ENCODE assay signal across 8 cellular contexts in genomic region chr15:55993111-55993803, GRCh38. TPM values are rescaled to one million over a fixed set of nuclear protein-coding genes. Genes with fewer than 3 reads are reported as not detected.
DNase-seq lines count a peak whose midpoint lies in the region; ATAC-seq, FAIRE-seq and TF ChIP-seq lines count a peak whose summit lies in the region.

TSS of gene NEDD4 (minus strand) at chr15:55993612. CDS start at chr15:55993555, 57 bp downstream.

- H3K9ac ChIP-seq in fibroblast of lung (ENCODE audit: insufficient read depth, low read length) = peak within 1 kb of the TSS; percentile 85

- peak within 1 kb of the TSS in 1 of 3 donors; percentile 49 for H3K27ac Mint-ChIP-seq in IgD-negative memory B cell
- H3K27ac Mint-ChIP-seq in naive thymus-derived CD8-positive, alpha-beta T cell = peak within 1 kb of the TSS in 9 of 10 donors; percentile 60 to 93 (median 81)
- peak within 1 kb of the TSS; percentile 77 for H3K27ac Mint-ChIP-seq in stimulated activated naive B cell treated with anti-CD40 and anti-IgM and Interleukin-4, amounts not matched to agents 10 μg/mL and 1 μg/mL and 100 μg/mL, for 72 hours

- H3K4me2 ChIP-seq in fibroblast of lung (ENCODE audit: extremely low read depth, insufficient read depth, low read length) = peak within 1 kb of the TSS; percentile 86

- H3K27me3 ChIP-seq in fibroblast of lung (ENCODE audit: control insufficient read depth, insufficient read depth, low read length) = no peaks in the 10 kb centered on the region

- peaks cover 5 to 9% (median 8%) of the 10 kb centered on the region in 3 donors for H3K4me1 Mint-ChIP-seq in IgD-negative memory B cell
- H3K4me1 Mint-ChIP-seq in naive thymus-derived CD8-positive, alpha-beta T cell = peaks cover 2 to 21% (median 17%) of the 10 kb centered on the region in 4 donors
- peaks cover 0 to 8% of the 10 kb centered on the region in 2 donors for H3K4me1 Mint-ChIP-seq in stimulated activated naive B cell treated with anti-CD40 and anti-IgM and Interleukin-4, amounts not matched to agents 10 μg/mL and 1 μg/mL and 100 μg/mL, for 72 hours

- H3K79me2 ChIP-seq in fibroblast of lung (ENCODE audit: control insufficient read depth, insufficient read depth, low read length) = peaks cover 34% of the 10 kb centered on the region

- no peak for FAIRE-seq in D721Med (lab: Jason Lieb, UNC)

- H3K36me3 ChIP-seq in fibroblast of lung (ENCODE audit: control insufficient read depth, insufficient read depth, low read length) = no peaks in the 10 kb centered on the region

- H2AFZ ChIP-seq in fibroblast of lung (ENCODE audit: low read length) = peak within 1 kb of the TSS; percentile 96

- H3K4me1 ChIP-seq in fibroblast of lung (ENCODE audit: control insufficient read depth, extremely low read depth, insufficient read depth, low read length) = no peaks in the 10 kb centered on the region

- DNase-seq in D721Med (ENCODE audit: insufficient read length, low spot score) = peak; percentile 29
- peak; percentile 88 for DNase-seq in RKO (ENCODE audit: low spot score)
- peak; percentile 30 to 65 for DNase-seq in activated T-helper 1 cell treated with anti-CD3 and anti-CD28 coated beads, Interleukin-2, amount 50 U/mL, for 16 hours (ENCODE audit: low read depth in 1 of 2, low spot score in 1 of 2)
- DNase-seq in fibroblast of lung (ENCODE audit: low read depth in 2 of 2) = peak; percentile 84 to 89
- DNase-seq in naive thymus-derived CD8-positive, alpha-beta T cell = peak; percentile 43 to 80 (median 74)
- DNase-seq in stimulated activated naive B cell treated with anti-CD40 and anti-IgM and Interleukin-4, amounts not matched to agents 10 μg/mL and 1 μg/mL and 100 μg/mL, for 72 hours = peak; percentile 64

- peak; percentile 47 for TF ChIP-seq CTCF in D721Med (IDR thresholded peaks at IDR 0.05; ENCODE audit: insufficient read depth, missing control alignments)
- peak; percentile 42 for TF ChIP-seq CTCF in fibroblast of lung (conservative IDR thresholded peaks at IDR 0.05 in 1 of 2, IDR thresholded peaks at IDR 0.05 in 1 of 2; ENCODE audit: low read depth in 1 of 2, low read length in 2 of 2)

- no peaks in the 10 kb centered on the region for H3K36me3 Mint-ChIP-seq in IgD-negative memory B cell
- no peaks in the 10 kb centered on the region for H3K36me3 Mint-ChIP-seq in naive thymus-derived CD8-positive, alpha-beta T cell
- H3K36me3 Mint-ChIP-seq in stimulated activated naive B cell treated with anti-CD40 and anti-IgM and Interleukin-4, amounts not matched to agents 10 μg/mL and 1 μg/mL and 100 μg/mL, for 72 hours = no peaks in the 10 kb centered on the region

- H3K9me3 Mint-ChIP-seq in IgD-negative memory B cell = no peaks in the 10 kb centered on the region
- no peaks in the 10 kb centered on the region for H3K9me3 Mint-ChIP-seq in naive thymus-derived CD8-positive, alpha-beta T cell
- no peaks in the 10 kb centered on the region for H3K9me3 Mint-ChIP-seq in stimulated activated naive B cell treated with anti-CD40 and anti-IgM and Interleukin-4, amounts not matched to agents 10 μg/mL and 1 μg/mL and 100 μg/mL, for 72 hours

- POLR2A ChIA-PET in naive thymus-derived CD8-positive, alpha-beta T cell (lab: Charles Lee) = interaction anchor here (1.4 kb wide), 1 partner anchor 252 kb away, joined by 3 read pairs; no protein-coding TSS in a partner anchor

- H3K27me3 Mint-ChIP-seq in IgD-negative memory B cell = peaks cover 28% of the 10 kb centered on the region
- H3K27me3 Mint-ChIP-seq in naive thymus-derived CD8-positive, alpha-beta T cell = no peaks in the 10 kb centered on the region
- peaks cover 17 to 36% of the 10 kb centered on the region in 2 donors for H3K27me3 Mint-ChIP-seq in stimulated activated naive B cell treated with anti-CD40 and anti-IgM and Interleukin-4, amounts not matched to agents 10 μg/mL and 1 μg/mL and 100 μg/mL, for 72 hours

- H4K20me1 ChIP-seq in fibroblast of lung (ENCODE audit: control insufficient read depth, extremely low read depth, insufficient read depth, low read length) = no peaks in the 10 kb centered on the region

- H3K27ac ChIP-seq in fibroblast of lung (ENCODE audit: insufficient read depth, low read length) = peak within 1 kb of the TSS; percentile 83

- peak within 1 kb of the TSS; percentile 61 to 88 (median 82) for H3K4me3 ChIP-seq in fibroblast of lung (replicated peaks in 1 of 4; ENCODE audit: control extremely low read depth in 1 of 4, insufficient read depth in 1 of 4, low read depth in 3 of 4, low read length in 4 of 4)

- no peaks in the 10 kb centered on the region for H3K9me3 ChIP-seq in fibroblast of lung (ENCODE audit: control insufficient read depth, insufficient read depth, low read depth, low read length)

- H3K4me3 Mint-ChIP-seq in IgD-negative memory B cell = peak within 1 kb of the TSS; percentile 85 to 96 (median 91)
- peak within 1 kb of the TSS; percentile 82 to 94 (median 90) for H3K4me3 Mint-ChIP-seq in naive thymus-derived CD8-positive, alpha-beta T cell
- H3K4me3 Mint-ChIP-seq in stimulated activated naive B cell treated with anti-CD40 and anti-IgM and Interleukin-4, amounts not matched to agents 10 μg/mL and 1 μg/mL and 100 μg/mL, for 72 hours = peak within 1 kb of the TSS; percentile 93 to 95

- peak; percentile 90 for ATAC-seq in GM21529 (IDR thresholded peaks at IDR 0.05; ENCODE audit: unreplicated experiment)
- peak; percentile 85 to 88 for ATAC-seq in naive thymus-derived CD8-positive, alpha-beta T cell
- peak; percentile 85 to 87 for ATAC-seq in stimulated activated naive B cell treated with anti-CD40 and anti-IgM and Interleukin-4, amounts not matched to agents 10 μg/mL and 1 μg/mL and 100 μg/mL, for 72 hours (replicated peaks)

RNA-seq across cellular contexts. Expression of gene NEDD4, which starts in this region (rescaled TPM):
- 0.44 TPM for polyA plus RNA-seq in IgD-negative memory B cell
- total RNA-seq in fibroblast of lung = 29.0 and 30.9 TPM in 2 replicates
- 21.6 and 28.6 TPM in 2 replicates for polyA plus RNA-seq in fibroblast of lung
- 10.8 and 12.4 TPM in 2 replicates for polyA plus RNA-seq in fibroblast of lung (2012)
- polyA minus RNA-seq in fibroblast of lung (ENCODE audit: low replicate concordance) = 3.5 and 7.4 TPM in 2 replicates
- 1 to 10 TPM; 3.2 to 4.1 TPM for total RNA-seq in naive thymus-derived CD8-positive, alpha-beta T cell
- polyA plus RNA-seq in naive thymus-derived CD8-positive, alpha-beta T cell = 1 to 10 TPM; 2.3 to 4.6 (median 3.7) TPM

Comparison
In these comparisons a context has a peak if more than half of its experiments do, and no peak if none do; other contexts are left out.
1. Peak in every context shown above with its lines: DNase-seq, ATAC-seq, H3K4me3 ChIP-seq and H3K27ac ChIP-seq.
2. DNase-seq: peak in every context shown above with its lines; median percentile 88 in RKO; 86 in fibroblast of lung; 74 in naive thymus-derived CD8-positive, alpha-beta T cell; 64 in stimulated activated naive B cell treated with anti-CD40 and anti-IgM and Interleukin-4, amounts not matched to agents 10 μg/mL and 1 μg/mL and 100 μg/mL, for 72 hours; 48 in activated T-helper 1 cell treated with anti-CD3 and anti-CD28 coated beads, Interleukin-2, amount 50 U/mL, for 16 hours; 29 in D721Med.